ENCODE assay signal across 9 cellular contexts in the genomic region with DNA sequence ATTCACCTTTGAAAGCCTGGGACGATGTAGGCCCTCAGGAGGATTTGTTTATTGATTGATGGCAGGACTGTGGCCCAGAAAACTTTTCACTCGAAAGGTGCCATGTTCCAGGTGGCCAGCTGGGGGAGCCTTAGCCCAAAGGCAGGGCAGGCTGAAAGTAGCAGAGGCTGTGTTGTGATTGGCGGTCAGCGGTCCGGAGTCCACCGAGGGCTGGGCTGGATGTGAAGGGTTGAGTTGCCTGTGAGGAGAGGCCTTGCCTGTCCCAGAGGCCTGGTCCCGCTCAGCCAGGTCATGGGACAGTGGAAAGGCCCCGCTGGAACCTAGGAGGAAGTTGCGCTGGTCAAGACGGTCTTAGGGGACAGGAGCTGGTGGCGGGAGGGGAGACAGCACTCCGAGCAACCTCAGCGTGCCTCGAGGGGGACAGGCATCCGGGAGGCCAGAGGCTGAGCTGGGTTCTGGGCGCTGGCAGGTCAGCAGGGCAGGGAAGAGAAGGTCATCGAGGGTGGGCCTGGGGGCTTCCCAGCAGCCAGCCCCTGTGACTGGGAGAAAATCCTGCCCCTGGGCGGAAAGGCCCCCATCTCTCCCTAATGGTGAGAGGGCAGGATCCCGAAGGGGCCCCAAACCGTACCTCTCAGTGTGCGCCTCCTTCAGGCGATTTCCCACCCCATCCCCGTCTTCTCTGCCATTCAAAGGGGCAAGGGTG. TPM values are rescaled to one million over a fixed set of nuclear protein-coding genes. Genes with fewer than 3 reads are reported as not detected.
A peak's percentile ranks its signal among the peaks of the same experiment; 100 is the strongest.
DNase-seq lines count a peak whose midpoint lies in the region; ATAC-seq and TF ChIP-seq lines count a peak whose summit lies in the region.
"Had no signal": no experiment of that assay in that cellular context is flagged by ENCODE, and none has a peak within 500 bp of the region (broad histone marks: within the 10 kb centered on the region; RNA-seq: fewer than 3 reads in every experiment).

No MANE protein-coding gene starts in this region.

- H3K27ac Mint-ChIP-seq in activated naive CD4-positive, alpha-beta T cell treated with anti-CD3 and anti-CD28 coated beads for 36 hours: peak overlapping the region; percentile 22

- ATAC-seq in GM18498 (IDR thresholded peaks at IDR 0.05; ENCODE audit: unreplicated experiment) (peak; percentile 85), HG03097 (IDR thresholded peaks at IDR 0.05; ENCODE audit: low FRiP score, unreplicated experiment) (peak; percentile 79), Panc1 (peak; percentile 87)

- in situ Hi-C loops in Panc1 (cut with HindIII; ENCODE audit: low pct_unique_long_range_greater_than_20kb, low sequenced_read_pairs): no loop called here

- H3K9me3 Mint-ChIP-seq in activated naive CD4-positive, alpha-beta T cell treated with anti-CD3 and anti-CD28 coated beads for 36 hours: no peaks in the 10 kb centered on the region

- H3K4me1 Mint-ChIP-seq in activated naive CD4-positive, alpha-beta T cell treated with anti-CD3 and anti-CD28 coated beads for 36 hours (ENCODE audit: low read depth): peaks cover 23% of the 10 kb centered on the region

- no peaks in the 10 kb centered on the region for H3K36me3 ChIP-seq in Panc1 (ENCODE audit: control insufficient read depth, insufficient read depth, low read length)

- no peak overlapping the region for H3K27ac ChIP-seq in Panc1 (ENCODE audit: low read length)
- H3K27ac ChIP-seq: skin epidermis had no signal

- POLR2A ChIA-PET in Panc1 (lab: Charles Lee): no interaction called here

- CTCF ChIA-PET in Panc1 (lab: Charles Lee): interaction anchor here (0.6 kb wide), 1 partner anchor 229 kb away, joined by 11 read pairs; no protein-coding TSS in a partner anchor
- CTCF ChIA-PET in activated naive CD4-positive, alpha-beta T cell treated with anti-CD3 and anti-CD28 coated beads for 36 hours (lab: Charles Lee): interaction anchor here (0.8 to 3.3 kb wide), 15 partner anchors 8 to 651 kb away, joined by 3 to 20 read pairs (median 3); a partner anchor contains a TSS

- BruUV-seq in Panc1 (replicated peaks; lab: Mats Ljungman, UMichigan): no TSS peak

- H3K27me3 ChIP-seq in Panc1 (ENCODE audit: control insufficient read depth, insufficient read depth, low read length): no peaks in the 10 kb centered on the region

- intact Hi-C loops in Panc1 (cut with micrococcal nuclease; ENCODE audit: unreplicated experiment): no loop called here
- intact Hi-C loops in activated naive CD4-positive, alpha-beta T cell treated with anti-CD3 and anti-CD28 coated beads for 36 hours (cut with micrococcal nuclease): loop anchor here (1.0 to 5.0 kb wide), 5 partner anchors 39 to 651 kb away; a partner anchor contains a TSS

- no peaks in the 10 kb centered on the region for H3K9me3 ChIP-seq in Panc1 (ENCODE audit: control insufficient read depth, insufficient read depth, low read depth, low read length)

- no peaks in the 10 kb centered on the region for H3K4me1 ChIP-seq in Panc1 (ENCODE audit: control insufficient read depth, insufficient read depth, low read length)

- peak overlapping the region; percentile 68 for H3K4me3 Mint-ChIP-seq in activated naive CD4-positive, alpha-beta T cell treated with anti-CD3 and anti-CD28 coated beads for 36 hours

- no peak for DNase-seq in AG09319 (ENCODE audit: extremely low read depth, low read depth)
- peak; percentile 8 for DNase-seq in Panc1 (ENCODE audit: low read depth, low spot score)
- peak; percentile 80 for DNase-seq in activated naive CD4-positive, alpha-beta T cell treated with anti-CD3 and anti-CD28 coated beads for 36 hours
- peak; percentile 98 for DNase-seq in iPS-NIHi7 (ENCODE audit: extremely low spot score)
- peak; percentile 35 to 39 for DNase-seq in stimulated activated CD8-positive, alpha-beta memory T cell treated with anti-CD3 and anti-CD28 coated beads, Interleukin-15, amount 100 ng/mL, for 48 hours (ENCODE audit: low read depth in 2 of 2)
- DNase-seq in ureter (ENCODE audit: low spot score): no peak

- H3K27me3 Mint-ChIP-seq in activated naive CD4-positive, alpha-beta T cell treated with anti-CD3 and anti-CD28 coated beads for 36 hours (ENCODE audit: low read depth): no peaks in the 10 kb centered on the region

- TF ChIP-seq CTCF in AG09319 (IDR thresholded peaks at IDR 0.05; ENCODE audit: low read depth, low read length): peak; percentile 50
- TF ChIP-seq CTCF in Panc1 (IDR thresholded peaks at IDR 0.05): peak; percentile 82

- no peak overlapping the region for H3K4me3 ChIP-seq in Panc1 (ENCODE audit: low read depth in 2 of 2, low read length in 2 of 2)
- H3K4me3 ChIP-seq: skin epidermis had no signal

- H3K36me3 Mint-ChIP-seq in activated naive CD4-positive, alpha-beta T cell treated with anti-CD3 and anti-CD28 coated beads for 36 hours (ENCODE audit: low read depth): no peaks in the 10 kb centered on the region

RNA-seq across cellular contexts. Expression of a gene that starts 26.3 kb away (rescaled TPM):
- total RNA-seq in Panc1 (2021; ENCODE audit: unreplicated experiment) (not detected), ureter (2.2 TPM)
- not detected for polyA plus RNA-seq in Panc1 (2012; ENCODE audit: insufficient read length)
- 1 to 10 TPM; 1.2 to 2.1 TPM for total RNA-seq in activated naive CD4-positive, alpha-beta T cell treated with anti-CD3 and anti-CD28 coated beads for 36 hours

RNA-seq across cellular contexts. Expression of a gene that starts 39.2 kb away (rescaled TPM):
- 54.2 TPM for total RNA-seq in Panc1 (2021; ENCODE audit: unreplicated experiment)
- polyA plus RNA-seq in Panc1 (2012; ENCODE audit: insufficient read length): 49.1 TPM
- 10 to 100 TPM; 70.5 to 72.4 TPM for total RNA-seq in activated naive CD4-positive, alpha-beta T cell treated with anti-CD3 and anti-CD28 coated beads for 36 hours
- total RNA-seq in ureter: 73.5 TPM

RNA-seq across cellular contexts. Expression of a gene that starts 52.0 kb away (rescaled TPM):
- 37.6 TPM for total RNA-seq in Panc1 (2021; ENCODE audit: unreplicated experiment)
- polyA plus RNA-seq in Panc1 (2012; ENCODE audit: insufficient read length): 31.2 TPM
- total RNA-seq in activated naive CD4-positive, alpha-beta T cell treated with anti-CD3 and anti-CD28 coated beads for 36 hours: 10 to 100 TPM; 59.8 to 62.5 TPM
- 72.9 TPM for total RNA-seq in ureter

RNA-seq across cellular contexts. Expression of a gene that starts 52.3 kb away (rescaled TPM):
- 1.0 TPM for total RNA-seq in Panc1 (2021; ENCODE audit: unreplicated experiment)
- 1.6 TPM for polyA plus RNA-seq in Panc1 (2012; ENCODE audit: insufficient read length)
- 1 to 10 TPM; 7.7 to 8.6 TPM for total RNA-seq in activated naive CD4-positive, alpha-beta T cell treated with anti-CD3 and anti-CD28 coated beads for 36 hours
- 2.2 TPM for total RNA-seq in ureter

Comparison
In these comparisons a context has a peak if more than half of its experiments do, and no peak if none do; other contexts are left out.
1. DNase-seq: peak in Panc1 (single experiment), activated naive CD4-positive, alpha-beta T cell treated with anti-CD3 and anti-CD28 coated beads for 36 hours (single experiment), iPS-NIHi7 (single experiment) and stimulated activated CD8-positive, alpha-beta memory T cell treated with anti-CD3 and anti-CD28 coated beads, Interleukin-15, amount 100 ng/mL, for 48 hours (2 of 2); none in AG09319 (single experiment) and ureter (single experiment).
2. Peak in every context shown above with its lines, with median percentiles within 50 percentile points of each other: ATAC-seq.